In the genomic region with DNA sequence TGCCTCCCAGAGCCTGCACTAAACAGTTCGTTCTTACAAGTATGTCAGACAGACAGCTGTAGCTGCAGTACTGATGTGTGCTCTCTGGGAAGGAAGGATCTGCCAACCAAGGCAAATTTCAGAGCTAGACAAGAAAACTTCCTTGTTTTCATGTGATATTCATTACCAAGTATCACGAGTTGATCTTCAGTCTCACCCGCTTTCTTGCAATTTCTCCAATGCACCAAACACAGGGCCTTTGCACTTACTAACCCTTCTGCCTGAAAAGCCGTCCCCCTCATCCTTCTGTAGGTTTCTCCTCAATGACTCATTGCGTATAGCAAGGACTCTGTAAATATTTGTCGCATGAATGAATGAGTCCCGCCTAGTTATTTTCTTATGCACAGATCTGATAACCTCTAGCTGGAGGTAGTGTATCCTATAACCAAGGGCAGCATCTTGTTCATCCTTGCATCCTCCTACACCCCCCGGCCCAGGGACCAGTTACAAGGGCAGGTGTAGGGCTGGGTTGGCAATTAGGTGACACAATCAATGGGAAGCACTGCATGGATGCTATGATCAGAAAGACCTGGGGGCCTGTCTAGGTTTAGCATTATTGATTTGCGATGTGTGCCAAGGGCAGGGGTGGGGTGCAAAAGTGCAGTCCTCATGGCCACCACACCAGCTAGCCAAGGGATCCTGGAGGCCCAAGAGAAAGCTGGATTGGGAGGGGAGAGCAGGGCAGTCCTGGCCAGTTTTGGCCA, we compare ENCODE assay signal across 12 cellular contexts. TPM values are rescaled to one million over a fixed set of nuclear protein-coding genes. Genes with fewer than 3 reads are reported as not detected.
DNase-seq lines count a peak whose midpoint lies in the region; ATAC-seq, FAIRE-seq and TF ChIP-seq lines count a peak whose summit lies in the region.
"Had no signal": no experiment of that assay in that cellular context is flagged by ENCODE, and none has a peak within 500 bp of the region (broad histone marks: within the 10 kb centered on the region; RNA-seq: fewer than 3 reads in every experiment).

No MANE protein-coding gene starts in this region.

- TF ChIP-seq POLR2A in breast epithelium (IDR thresholded peaks at IDR 0.05): no peak

- POLR2A ChIA-PET in naive thymus-derived CD8-positive, alpha-beta T cell (lab: Charles Lee): no interaction called here

- H3K27ac ChIP-seq in ACC112 (ENCODE audit: low read depth, low read length): no peak overlapping the region
- peak overlapping the region in 1 of 2 donors; percentile 28 for H3K27ac ChIP-seq in breast epithelium
- H3K27ac ChIP-seq: parathyroid adenoma had no signal

- H3K4me1 ChIP-seq in ACC112 (ENCODE audit: control insufficient read depth, insufficient read depth, low read length, unreplicated experiment): peaks cover 11% of the 10 kb centered on the region
- peaks cover 4 to 6% of the 10 kb centered on the region in 2 donors for H3K4me1 ChIP-seq in breast epithelium
- H3K4me1 ChIP-seq: parathyroid adenoma had no signal

- no peaks in the 10 kb centered on the region for H3K9me3 ChIP-seq in breast epithelium

- ATAC-seq in naive thymus-derived CD8-positive, alpha-beta T cell: no peak
- ATAC-seq in HG03442 (IDR thresholded peaks at IDR 0.05; ENCODE audit: unreplicated experiment) (no peak), HG03045 (IDR thresholded peaks at IDR 0.05; ENCODE audit: unreplicated experiment) (no peak)

- H3K27me3 Mint-ChIP-seq in mesothelial cell of epicardium (ENCODE audit: low read depth): peaks cover 5% of the 10 kb centered on the region
- peaks cover 9 to 41% (median 19%) of the 10 kb centered on the region in 5 donors for H3K27me3 Mint-ChIP-seq in naive thymus-derived CD8-positive, alpha-beta T cell

- peaks cover 22% of the 10 kb centered on the region for H3K4me1 Mint-ChIP-seq in mesothelial cell of epicardium
- H3K4me1 Mint-ChIP-seq in naive thymus-derived CD8-positive, alpha-beta T cell: peaks cover 6 to 13% (median 8%) of the 10 kb centered on the region in 4 donors

- H3K27me3 ChIP-seq in ACC112 (ENCODE audit: insufficient read depth, low read length) (no peaks in the 10 kb centered on the region), breast epithelium (no peaks in the 10 kb centered on the region)

- intact Hi-C loops in breast epithelium (cut with DNase I; ENCODE audit: low total_unique reads): no loop called here

- H3K27ac Mint-ChIP-seq in mesothelial cell of epicardium: no peak overlapping the region
- no peak overlapping the region for H3K27ac Mint-ChIP-seq in naive thymus-derived CD8-positive, alpha-beta T cell

- peak; percentile 51 for FAIRE-seq in GM19239 (lab: Jason Lieb, UNC)
- FAIRE-seq: TTC549 had no signal

- no peak overlapping the region for H2AFZ ChIP-seq in ACC112 (ENCODE audit: low read length, unreplicated experiment)
- H2AFZ ChIP-seq: parathyroid adenoma had no signal

- DNase-seq in GM19239 (ENCODE audit: insufficient read length, low spot score): no peak
- DNase-seq in breast epithelium (ENCODE audit: low spot score in 2 of 2): no peak
- no peak for DNase-seq in mesothelial cell of epicardium (ENCODE audit: low spot score in 2 of 2, unreplicated experiment in 2 of 2)
- DNase-seq in naive thymus-derived CD8-positive, alpha-beta T cell: no peak
- no peak for DNase-seq in MV-4-11 (lab: John Stamatoyannopoulos, UW)
- DNase-seq: dorsolateral prefrontal cortex, NCI-H2029 had no signal

- peaks cover 46% of the 10 kb centered on the region for H3K79me2 ChIP-seq in ACC112 (ENCODE audit: control insufficient read depth, insufficient read depth, low read length, unreplicated experiment)

- H3K4me3 ChIP-seq in ACC112 (ENCODE audit: low read depth, low read length): peak overlapping the region; percentile 89
- H3K4me3 ChIP-seq in breast epithelium: peak overlapping the region in 2 of 3 donors; percentile 89 to 98

- H3K36me3 ChIP-seq in ACC112 (ENCODE audit: insufficient read depth, low read length) (no peaks in the 10 kb centered on the region; the same call in 1 of the 2 replicates), breast epithelium (no peaks in the 10 kb centered on the region)

- H3K4me3 Mint-ChIP-seq in mesothelial cell of epicardium: peak overlapping the region; percentile 42
- H3K4me3 Mint-ChIP-seq in naive thymus-derived CD8-positive, alpha-beta T cell: peak overlapping the region in 4 of 10 donors; percentile 0 to 30 (median 24)

- no peaks in the 10 kb centered on the region for H3K9me3 Mint-ChIP-seq in mesothelial cell of epicardium
- H3K9me3 Mint-ChIP-seq in naive thymus-derived CD8-positive, alpha-beta T cell: no peaks in the 10 kb centered on the region

- no peak for TF ChIP-seq CTCF in breast epithelium (IDR thresholded peaks at IDR 0.05)
- TF ChIP-seq CTCF in mesothelial cell of epicardium (IDR thresholded peaks at IDR 0.05; ENCODE audit: unreplicated experiment): no peak

- H3K36me3 Mint-ChIP-seq in mesothelial cell of epicardium: peaks cover 12% of the 10 kb centered on the region
- no peaks in the 10 kb centered on the region for H3K36me3 Mint-ChIP-seq in naive thymus-derived CD8-positive, alpha-beta T cell

RNA-seq across cellular contexts. Expression of gene GPR157, which starts 51.3 kb away (rescaled TPM):
- total RNA-seq in breast epithelium: 10 to 100 TPM in 1 of 3 donors, 1 to 10 TPM in 2; 4.3 to 11.7 (median 9.2) TPM
- total RNA-seq in mesothelial cell of epicardium: 8.3 to 9.4 TPM (median 8.5 TPM) in 3 replicates
- total RNA-seq in naive thymus-derived CD8-positive, alpha-beta T cell: 1 to 10 TPM; 5.4 to 5.6 TPM
- 1 to 10 TPM in 2 of 3 donors, under 1 TPM in 1; 0.56 to 3.1 (median 1.6) TPM for polyA plus RNA-seq in naive thymus-derived CD8-positive, alpha-beta T cell

RNA-seq across cellular contexts. Expression of gene H6PD, which starts 54.3 kb away (rescaled TPM):
- 10 to 100 TPM; 46.4 to 77.4 (median 49.5) TPM for total RNA-seq in breast epithelium
- 71.2 to 74.6 TPM (median 73.1 TPM) in 3 replicates for total RNA-seq in mesothelial cell of epicardium
- total RNA-seq in naive thymus-derived CD8-positive, alpha-beta T cell: 10 to 100 TPM; 18.7 to 18.9 TPM
- polyA plus RNA-seq in naive thymus-derived CD8-positive, alpha-beta T cell: 10 to 100 TPM in 2 of 3 donors, 1 to 10 TPM in 1; 8.5 to 14.9 (median 11.0) TPM
